Comparison of ENCODE assay signal across 24 cellular contexts in the genomic region with DNA sequence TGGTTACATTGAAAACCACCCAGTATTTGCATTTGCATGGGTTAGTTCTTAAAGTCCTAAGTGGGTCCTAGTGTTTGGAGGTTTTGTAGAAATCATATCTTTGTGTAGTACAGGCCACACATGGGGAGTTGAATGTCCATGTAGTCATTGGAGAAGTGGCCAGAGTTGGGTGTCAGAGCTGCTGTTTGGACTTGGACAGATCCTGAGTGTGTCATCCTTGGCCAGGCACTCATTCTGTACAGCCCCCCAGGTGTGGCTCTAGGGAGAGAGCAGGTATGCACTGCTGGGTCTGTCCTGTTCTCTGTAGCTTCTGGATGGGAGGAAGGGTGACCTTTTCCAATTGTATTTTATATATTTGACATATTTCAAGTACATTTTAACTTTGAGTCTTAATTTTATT.
"Had no signal": no experiment of that assay in that cellular context is flagged by ENCODE, and none has a peak within 500 bp of the region (broad histone marks: within the 10 kb centered on the region; RNA-seq: fewer than 3 reads in every experiment).

No MANE protein-coding gene starts in this region.

- H3K4me3 Mint-ChIP-seq: activated CD8-positive, alpha-beta memory T cell treated with anti-CD3 and anti-CD28 coated beads, Interleukin-2, amount 10 ng/mL, durations not matched to agents 7 days and 5 days; activated CD8-positive, alpha-beta T cell treated with anti-CD3 and anti-CD28 coated beads, Interleukin-2, amount 10 ng/mL, durations not matched to agents 7 days and 5 days; activated naive CD4-positive, alpha-beta T cell treated with anti-CD3 and anti-CD28 coated beads, Interleukin-2, amount 10 ng/mL, durations not matched to agents 7 days and 5 days; activated T-cell treated with anti-CD3 and anti-CD28 coated beads, Interleukin-2, amount 50 U/mL, for 4 hours; activated T-helper 17 cell treated with anti-CD3 and anti-CD28 coated beads, Interleukin-2, amount 50 U/mL, for 72 hours; T-cell had no signal

- H3K27me3 Mint-ChIP-seq: activated CD8-positive, alpha-beta memory T cell treated with anti-CD3 and anti-CD28 coated beads, Interleukin-2, amount 10 ng/mL, durations not matched to agents 7 days and 5 days; activated naive CD4-positive, alpha-beta T cell treated with anti-CD3 and anti-CD28 coated beads, Interleukin-2, amount 10 ng/mL, durations not matched to agents 7 days and 5 days; activated T-helper 17 cell treated with anti-CD3 and anti-CD28 coated beads, Interleukin-2, amount 50 U/mL, for 72 hours; T-cell had no signal

- H3K9me3 Mint-ChIP-seq: activated naive CD4-positive, alpha-beta T cell treated with anti-CD3 and anti-CD28 coated beads, Interleukin-2, amount 10 ng/mL, durations not matched to agents 7 days and 5 days; activated T-cell treated with anti-CD3 and anti-CD28 coated beads, Interleukin-2, amount 50 U/mL, for 4 hours; activated T-helper 17 cell treated with anti-CD3 and anti-CD28 coated beads, Interleukin-2, amount 50 U/mL, for 72 hours; T-cell had no signal

- ATAC-seq: activated CD4-positive, CD25-positive, alpha-beta regulatory T cell treated with anti-CD3 and anti-CD28 coated beads, Interleukin-2, amount 50 U/mL, for 24 hours; activated CD8-positive, alpha-beta memory T cell treated with anti-CD3 and anti-CD28 coated beads, Interleukin-2, amount 10 ng/mL, durations not matched to agents 7 days and 5 days; activated CD8-positive, alpha-beta T cell treated with anti-CD3 and anti-CD28 coated beads, Interleukin-2, amount 10 ng/mL, durations not matched to agents 7 days and 5 days; activated T-cell treated with anti-CD3 and anti-CD28 coated beads, Interleukin-2, amount 50 U/mL, for 4 hours; activated T-helper 17 cell treated with anti-CD3 and anti-CD28 coated beads, Interleukin-2, amount 50 U/mL, for 72 hours; Right ventricle myocardium inferior; T-cell had no signal

- DNase-seq: activated CD4-positive, alpha-beta T cell treated with anti-CD3 and anti-CD28 coated beads for 4 hours; activated CD4-positive, alpha-beta T cell treated with anti-CD3 and anti-CD28 coated beads, Interleukin-2, amount 50 U/mL, for 4 hours; activated CD8-positive, alpha-beta memory T cell treated with anti-CD3 and anti-CD28 coated beads, Interleukin-2, amount 10 ng/mL, durations not matched to agents 7 days and 5 days; activated CD8-positive, alpha-beta T cell treated with anti-CD3 and anti-CD28 coated beads, Interleukin-2, amount 10 ng/mL, durations not matched to agents 7 days and 5 days; activated gamma-delta T cell treated with Interleukin-2 at 50 U/mL for 16 hours; activated naive CD4-positive, alpha-beta T cell treated with anti-CD3 and anti-CD28 coated beads, Interleukin-2, amount 10 ng/mL, durations not matched to agents 7 days and 5 days; activated T-cell treated with anti-CD3 and anti-CD28 coated beads, Interleukin-2, amount 50 U/mL, for 4 hours; aorta; Kasumi-1; KBM-7; NCI-H1105 treated with DMSO at 0.1 percent for 48 hours; NCI-H146; NCI-H187 treated with DMSO at 0.1 percent for 48 hours; NCI-H2081 treated with DMSO at 0.1 percent for 48 hours; NCI-H2171 treated with DMSO at 0.1 percent for 48 hours; NCI-H226; NCI-H510A; NCI-H526 treated with DMSO at 0.1 percent for 48 hours; NCI-H82; RPMI8226; T-cell had no signal

- H3K27ac Mint-ChIP-seq: activated CD8-positive, alpha-beta memory T cell treated with anti-CD3 and anti-CD28 coated beads, Interleukin-2, amount 10 ng/mL, durations not matched to agents 7 days and 5 days; activated CD8-positive, alpha-beta T cell treated with anti-CD3 and anti-CD28 coated beads, Interleukin-2, amount 10 ng/mL, durations not matched to agents 7 days and 5 days; activated naive CD4-positive, alpha-beta T cell treated with anti-CD3 and anti-CD28 coated beads, Interleukin-2, amount 10 ng/mL, durations not matched to agents 7 days and 5 days had no signal
